In the genomic region with DNA sequence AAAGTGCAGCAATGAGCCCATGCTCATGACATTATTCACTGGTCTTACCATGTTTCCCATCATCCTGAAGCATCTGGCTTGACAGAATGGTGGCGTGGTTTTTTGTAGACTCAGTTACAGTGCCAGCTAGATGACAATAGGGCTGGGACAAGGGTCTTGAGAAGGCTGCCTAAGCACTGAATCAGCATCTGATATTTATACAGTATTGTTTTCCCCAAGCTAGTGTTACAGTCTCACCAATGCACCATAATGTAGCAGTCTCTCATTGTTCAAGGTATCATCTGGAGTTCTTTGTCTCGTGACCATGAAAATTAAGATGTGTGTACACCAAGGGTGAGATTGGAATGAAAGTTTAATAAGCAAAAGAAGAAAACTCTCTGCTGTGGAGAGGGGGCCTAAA, we compare ENCODE assay signal across 39 cellular contexts. TPM values are rescaled to one million over a fixed set of nuclear protein-coding genes. Genes with fewer than 3 reads are reported as not detected.
"Had no signal": no experiment of that assay in that cellular context is flagged by ENCODE, and none has a peak within 500 bp of the region (broad histone marks: within the 10 kb centered on the region; RNA-seq: fewer than 3 reads in every experiment).

No MANE protein-coding gene starts in this region.

- H3K27me3 ChIP-seq: MG63 had no signal

- H3K4me3 ChIP-seq: MG63 had no signal

- H3K9me3 ChIP-seq: MG63 had no signal

- H3K36me3 ChIP-seq: MG63 had no signal

- DNase-seq: Karpas-422, Kasumi-1, MG63, MM.1S, MV-4-11, NCI-H1048, NCI-H1092, NCI-H1092 treated with DMSO at 0.1 percent for 48 hours, NCI-H1105, NCI-H1105 treated with DMSO at 0.1 percent for 48 hours, NCI-H1417, NCI-H1417 treated with DMSO at 0.1 percent for 48 hours, NCI-H1436, NCI-H1436 treated with DMSO at 0.1 percent for 48 hours, NCI-H146, NCI-H1694, NCI-H1694 treated with DMSO at 0.1 percent for 48 hours, NCI-H187, NCI-H187 treated with DMSO at 0.1 percent for 48 hours, NCI-H1930, NCI-H2029, NCI-H2029 treated with DMSO at 0.1 percent for 48 hours, NCI-H2081, NCI-H2081 treated with DMSO at 0.1 percent for 48 hours, NCI-H2107, NCI-H2171, NCI-H2171 treated with DMSO at 0.1 percent for 48 hours, NCI-H2227 treated with DMSO at 0.1 percent for 48 hours, NCI-H226, NCI-H345, NCI-H446, NCI-H446 treated with DMSO at 0.1 percent for 48 hours, NCI-H510A, NCI-H510A treated with DMSO at 0.1 percent for 48 hours, NCI-H524, NCI-H524 treated with DMSO at 0.1 percent for 48 hours had no signal

RNA-seq across cellular contexts. Expression of gene GGTA1, which starts 19.0 kb away (rescaled TPM):
- total RNA-seq: LHCN-M2, M059J, NCI-H460 had no signal
